In genomic region chr3:23945903-23946751, GRCh38 we compare ENCODE assay signal across 1 cellular context.
TF ChIP-seq lines count a peak whose summit lies in the region.

No MANE protein-coding gene starts in this region.

TF ChIP-seq in HepG2, 621 proteins besides CTCF, POLR2A, EP300 and RAD21 (continued from another document and continues in another):
- TF ChIP-seq, protein P1, sequence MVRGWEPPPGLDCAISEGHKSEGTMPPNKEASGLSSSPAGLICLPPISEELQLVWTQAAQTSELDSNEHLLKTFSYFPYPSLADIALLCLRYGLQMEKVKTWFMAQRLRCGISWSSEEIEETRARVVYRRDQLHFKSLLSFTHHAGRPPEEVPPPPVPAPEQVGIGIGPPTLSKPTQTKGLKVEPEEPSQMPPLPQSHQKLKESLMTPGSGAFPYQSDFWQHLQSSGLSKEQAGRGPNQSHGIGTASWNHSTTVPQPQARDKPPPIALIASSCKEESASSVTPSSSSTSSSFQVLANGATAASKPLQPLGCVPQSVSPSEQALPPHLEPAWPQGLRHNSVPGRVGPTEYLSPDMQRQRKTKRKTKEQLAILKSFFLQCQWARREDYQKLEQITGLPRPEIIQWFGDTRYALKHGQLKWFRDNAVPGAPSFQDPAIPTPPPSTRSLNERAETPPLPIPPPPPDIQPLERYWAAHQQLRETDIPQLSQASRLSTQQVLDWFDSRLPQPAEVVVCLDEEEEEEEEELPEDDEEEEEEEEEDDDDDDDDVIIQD (CRISPR knock-in tag; IDR thresholded peaks at IDR 0.05; ENCODE audit: low read depth), result 0 out of 2 replicates have a peak, but pooled peaks have one; percentile 9
- TF ChIP-seq ZNF839 (CRISPR knock-in tag; IDR thresholded peaks at IDR 0.05; ENCODE audit: borderline replicate concordance), result no peak
- peak; percentile 65 for TF ChIP-seq SRSF1 (optimal IDR thresholded peaks at IDR 0.05; ENCODE audit: low read depth, low read length)
- TF ChIP-seq GFI1 (CRISPR knock-in tag; IDR thresholded peaks at IDR 0.05; ENCODE audit: borderline replicate concordance), result peak; percentile 41; the same call in 1 of the 2 replicates
- TF ChIP-seq ZSCAN20 (CRISPR knock-in tag; IDR thresholded peaks at IDR 0.05; ENCODE audit: borderline replicate concordance), result no peak
- no peak for TF ChIP-seq KLF6 (CRISPR knock-in tag; IDR thresholded peaks at IDR 0.05)
- TF ChIP-seq PHF20 (CRISPR knock-in tag; IDR thresholded peaks at IDR 0.05), result peak; percentile 62
- TF ChIP-seq ZNF17 (CRISPR knock-in tag; IDR thresholded peaks at IDR 0.05), result no peak
- TF ChIP-seq, protein P2, sequence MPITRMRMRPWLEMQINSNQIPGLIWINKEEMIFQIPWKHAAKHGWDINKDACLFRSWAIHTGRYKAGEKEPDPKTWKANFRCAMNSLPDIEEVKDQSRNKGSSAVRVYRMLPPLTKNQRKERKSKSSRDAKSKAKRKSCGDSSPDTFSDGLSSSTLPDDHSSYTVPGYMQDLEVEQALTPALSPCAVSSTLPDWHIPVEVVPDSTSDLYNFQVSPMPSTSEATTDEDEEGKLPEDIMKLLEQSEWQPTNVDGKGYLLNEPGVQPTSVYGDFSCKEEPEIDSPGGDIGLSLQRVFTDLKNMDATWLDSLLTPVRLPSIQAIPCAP (CRISPR knock-in tag; IDR thresholded peaks at IDR 0.05; ENCODE audit: low read depth), result no peak
- peak; percentile 75 for TF ChIP-seq ZMYM2 (CRISPR knock-in tag; IDR thresholded peaks at IDR 0.05)
- TF ChIP-seq ZSCAN21 (CRISPR knock-in tag; IDR thresholded peaks at IDR 0.05; ENCODE audit: borderline replicate concordance), result peak; percentile 82
- no peak for TF ChIP-seq TCF7 (IDR thresholded peaks at IDR 0.05; ENCODE audit: low read depth)
- no peak for TF ChIP-seq ZFP36L2 (CRISPR knock-in tag; IDR thresholded peaks at IDR 0.05)
- peak; percentile 44; the same call in 1 of the 2 replicates for TF ChIP-seq RFXAP (CRISPR knock-in tag; IDR thresholded peaks at IDR 0.05; ENCODE audit: borderline replicate concordance)
- TF ChIP-seq ZNF512B (CRISPR knock-in tag; IDR thresholded peaks at IDR 0.05; ENCODE audit: borderline replicate concordance), result 0 out of 2 replicates have a peak, but pooled peaks have one; percentile 76
- TF ChIP-seq FOXA1 (IDR thresholded peaks at IDR 0.05), result no peak
- TF ChIP-seq FOXA1 (CRISPR knock-in tag; IDR thresholded peaks at IDR 0.05), result no peak; the same call in 1 of the 2 replicates
- peak; percentile 78 for TF ChIP-seq RARA (CRISPR knock-in tag; IDR thresholded peaks at IDR 0.05)
- TF ChIP-seq, protein P3, sequence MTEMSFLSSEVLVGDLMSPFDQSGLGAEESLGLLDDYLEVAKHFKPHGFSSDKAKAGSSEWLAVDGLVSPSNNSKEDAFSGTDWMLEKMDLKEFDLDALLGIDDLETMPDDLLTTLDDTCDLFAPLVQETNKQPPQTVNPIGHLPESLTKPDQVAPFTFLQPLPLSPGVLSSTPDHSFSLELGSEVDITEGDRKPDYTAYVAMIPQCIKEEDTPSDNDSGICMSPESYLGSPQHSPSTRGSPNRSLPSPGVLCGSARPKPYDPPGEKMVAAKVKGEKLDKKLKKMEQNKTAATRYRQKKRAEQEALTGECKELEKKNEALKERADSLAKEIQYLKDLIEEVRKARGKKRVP (CRISPR knock-in tag; IDR thresholded peaks at IDR 0.05), result peak in 1 of 2 experiments; percentile 3; a peak in 1 of 4 replicates
- TF ChIP-seq E2F2 (CRISPR knock-in tag; IDR thresholded peaks at IDR 0.05; ENCODE audit: borderline replicate concordance), result peak; percentile 8; the same call in 1 of the 2 replicates
- TF ChIP-seq, protein P4, sequence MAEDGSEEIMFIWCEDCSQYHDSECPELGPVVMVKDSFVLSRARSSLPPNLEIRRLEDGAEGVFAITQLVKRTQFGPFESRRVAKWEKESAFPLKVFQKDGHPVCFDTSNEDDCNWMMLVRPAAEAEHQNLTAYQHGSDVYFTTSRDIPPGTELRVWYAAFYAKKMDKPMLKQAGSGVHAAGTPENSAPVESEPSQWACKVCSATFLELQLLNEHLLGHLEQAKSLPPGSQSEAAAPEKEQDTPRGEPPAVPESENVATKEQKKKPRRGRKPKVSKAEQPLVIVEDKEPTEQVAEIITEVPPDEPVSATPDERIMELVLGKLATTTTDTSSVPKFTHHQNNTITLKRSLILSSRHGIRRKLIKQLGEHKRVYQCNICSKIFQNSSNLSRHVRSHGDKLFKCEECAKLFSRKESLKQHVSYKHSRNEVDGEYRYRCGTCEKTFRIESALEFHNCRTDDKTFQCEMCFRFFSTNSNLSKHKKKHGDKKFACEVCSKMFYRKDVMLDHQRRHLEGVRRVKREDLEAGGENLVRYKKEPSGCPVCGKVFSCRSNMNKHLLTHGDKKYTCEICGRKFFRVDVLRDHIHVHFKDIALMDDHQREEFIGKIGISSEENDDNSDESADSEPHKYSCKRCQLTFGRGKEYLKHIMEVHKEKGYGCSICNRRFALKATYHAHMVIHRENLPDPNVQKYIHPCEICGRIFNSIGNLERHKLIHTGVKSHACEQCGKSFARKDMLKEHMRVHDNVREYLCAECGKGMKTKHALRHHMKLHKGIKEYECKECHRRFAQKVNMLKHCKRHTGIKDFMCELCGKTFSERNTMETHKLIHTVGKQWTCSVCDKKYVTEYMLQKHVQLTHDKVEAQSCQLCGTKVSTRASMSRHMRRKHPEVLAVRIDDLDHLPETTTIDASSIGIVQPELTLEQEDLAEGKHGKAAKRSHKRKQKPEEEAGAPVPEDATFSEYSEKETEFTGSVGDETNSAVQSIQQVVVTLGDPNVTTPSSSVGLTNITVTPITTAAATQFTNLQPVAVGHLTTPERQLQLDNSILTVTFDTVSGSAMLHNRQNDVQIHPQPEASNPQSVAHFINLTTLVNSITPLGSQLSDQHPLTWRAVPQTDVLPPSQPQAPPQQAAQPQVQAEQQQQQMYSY (CRISPR knock-in tag; IDR thresholded peaks at IDR 0.05), result no peak; the same call in 1 of the 2 replicates
- no peak for TF ChIP-seq ETS1 (CRISPR knock-in tag; IDR thresholded peaks at IDR 0.05)
- no peak for TF ChIP-seq ZBTB7B (CRISPR knock-in tag; IDR thresholded peaks at IDR 0.05)
- TF ChIP-seq ZNF382 (CRISPR knock-in tag; IDR thresholded peaks at IDR 0.05; ENCODE audit: borderline replicate concordance), result no peak
- TF ChIP-seq RFX3 (CRISPR knock-in tag; IDR thresholded peaks at IDR 0.05), result no peak
- TF ChIP-seq SMYD3 (CRISPR knock-in tag; IDR thresholded peaks at IDR 0.05), result 0 out of 2 replicates have a peak, but pooled peaks have one; percentile 27
- TF ChIP-seq ZSCAN31 (CRISPR knock-in tag; IDR thresholded peaks at IDR 0.05; ENCODE audit: low read depth), result peak; percentile 78; the same call in 1 of the 2 replicates
- TF ChIP-seq GPN1 (CRISPR knock-in tag; IDR thresholded peaks at IDR 0.05; ENCODE audit: borderline replicate concordance), result no peak
- peak; percentile 21; the same call in 1 of the 2 replicates for TF ChIP-seq ZSCAN9 (CRISPR knock-in tag; IDR thresholded peaks at IDR 0.05; ENCODE audit: borderline replicate concordance)
- peak; percentile 88 for TF ChIP-seq HINFP (CRISPR knock-in tag; IDR thresholded peaks at IDR 0.05; ENCODE audit: low read depth)
- TF ChIP-seq NAIF1 (CRISPR knock-in tag; IDR thresholded peaks at IDR 0.05; ENCODE audit: borderline replicate concordance), result peak; percentile 93; the same call in 1 of the 2 replicates
- TF ChIP-seq, protein P5, sequence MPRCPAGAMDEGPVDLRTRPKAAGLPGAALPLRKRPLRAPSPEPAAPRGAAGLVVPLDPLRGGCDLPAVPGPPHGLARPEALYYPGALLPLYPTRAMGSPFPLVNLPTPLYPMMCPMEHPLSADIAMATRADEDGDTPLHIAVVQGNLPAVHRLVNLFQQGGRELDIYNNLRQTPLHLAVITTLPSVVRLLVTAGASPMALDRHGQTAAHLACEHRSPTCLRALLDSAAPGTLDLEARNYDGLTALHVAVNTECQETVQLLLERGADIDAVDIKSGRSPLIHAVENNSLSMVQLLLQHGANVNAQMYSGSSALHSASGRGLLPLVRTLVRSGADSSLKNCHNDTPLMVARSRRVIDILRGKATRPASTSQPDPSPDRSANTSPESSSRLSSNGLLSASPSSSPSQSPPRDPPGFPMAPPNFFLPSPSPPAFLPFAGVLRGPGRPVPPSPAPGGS (CRISPR knock-in tag; IDR thresholded peaks at IDR 0.05), result peak; percentile 99
- TF ChIP-seq, protein P6, sequence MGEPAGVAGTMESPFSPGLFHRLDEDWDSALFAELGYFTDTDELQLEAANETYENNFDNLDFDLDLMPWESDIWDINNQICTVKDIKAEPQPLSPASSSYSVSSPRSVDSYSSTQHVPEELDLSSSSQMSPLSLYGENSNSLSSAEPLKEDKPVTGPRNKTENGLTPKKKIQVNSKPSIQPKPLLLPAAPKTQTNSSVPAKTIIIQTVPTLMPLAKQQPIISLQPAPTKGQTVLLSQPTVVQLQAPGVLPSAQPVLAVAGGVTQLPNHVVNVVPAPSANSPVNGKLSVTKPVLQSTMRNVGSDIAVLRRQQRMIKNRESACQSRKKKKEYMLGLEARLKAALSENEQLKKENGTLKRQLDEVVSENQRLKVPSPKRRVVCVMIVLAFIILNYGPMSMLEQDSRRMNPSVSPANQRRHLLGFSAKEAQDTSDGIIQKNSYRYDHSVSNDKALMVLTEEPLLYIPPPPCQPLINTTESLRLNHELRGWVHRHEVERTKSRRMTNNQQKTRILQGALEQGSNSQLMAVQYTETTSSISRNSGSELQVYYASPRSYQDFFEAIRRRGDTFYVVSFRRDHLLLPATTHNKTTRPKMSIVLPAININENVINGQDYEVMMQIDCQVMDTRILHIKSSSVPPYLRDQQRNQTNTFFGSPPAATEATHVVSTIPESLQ (CRISPR knock-in tag; conservative IDR thresholded peaks at IDR 0.05), result no peak
